15 cellular contexts compared by ENCODE assay signal in the genomic region with DNA sequence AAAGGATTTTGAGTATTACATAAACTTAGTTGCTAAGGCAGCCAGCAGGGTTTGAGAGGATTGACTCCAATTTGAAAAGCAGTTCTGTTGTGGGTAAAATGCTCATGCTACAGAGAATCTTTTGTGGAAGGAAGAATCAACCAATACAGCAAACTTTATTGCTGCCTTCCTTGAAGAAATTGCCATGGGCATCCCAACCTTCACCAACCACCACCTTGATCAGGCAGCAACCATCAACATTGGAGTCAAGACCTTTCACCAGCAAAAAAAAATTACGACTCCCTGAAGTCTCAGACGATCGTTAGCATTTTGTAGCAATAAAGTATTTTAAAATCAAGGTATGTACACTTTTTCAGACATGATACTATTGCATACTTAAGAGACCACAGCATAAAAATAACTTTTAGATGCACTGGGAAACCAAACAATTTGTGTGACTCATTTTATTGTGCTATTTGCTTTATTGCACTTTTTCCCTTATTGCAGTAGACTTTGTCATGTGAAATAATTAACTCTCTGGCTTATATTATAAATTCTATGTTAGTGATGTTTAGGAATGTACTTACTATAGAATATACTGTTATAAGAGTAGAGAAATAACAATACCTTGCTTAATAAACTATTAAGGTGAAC.
"Had no signal": no experiment of that assay in that cellular context is flagged by ENCODE, and none has a peak within 500 bp of the region (broad histone marks: within the 10 kb centered on the region; RNA-seq: fewer than 3 reads in every experiment).

No MANE protein-coding gene starts in this region.

- H3K9me3 Mint-ChIP-seq: activated CD4-positive, alpha-beta memory T cell treated with anti-CD3 and anti-CD28 coated beads for 36 hours; nephron progenitor cell had no signal

- DNase-seq: activated CD4-positive, alpha-beta memory T cell treated with anti-CD3 and anti-CD28 coated beads for 36 hours; activated gamma-delta T cell treated with Interleukin-2 at 50 U/mL for 16 hours; activated naive CD8-positive, alpha-beta T cell treated with anti-CD3 and anti-CD28 coated beads for 36 hours; activated T-cell treated with anti-CD3 and anti-CD28 coated beads, Interleukin-2, amount 50 U/mL, for 72 hours; aorta; esophagus squamous epithelium; gastrocnemius medialis; heart right ventricle; left ventricle myocardium inferior; mesendoderm; nephron progenitor cell; stomach; T-helper 9 cell had no signal

- H3K27me3 ChIP-seq: esophagus squamous epithelium, gastrocnemius medialis, heart right ventricle, stomach had no signal

- H3K9me3 ChIP-seq: esophagus squamous epithelium, gastrocnemius medialis, heart right ventricle, left ventricle myocardium inferior, stomach, thoracic aorta had no signal

- FAIRE-seq: keratinocyte had no signal

- H3K27ac Mint-ChIP-seq: activated CD4-positive, alpha-beta memory T cell treated with anti-CD3 and anti-CD28 coated beads for 36 hours; activated naive CD8-positive, alpha-beta T cell treated with anti-CD3 and anti-CD28 coated beads for 36 hours; activated T-cell treated with anti-CD3 and anti-CD28 coated beads, Interleukin-2, amount 50 U/mL, for 72 hours; nephron progenitor cell had no signal

- H3K4me3 Mint-ChIP-seq: activated CD4-positive, alpha-beta memory T cell treated with anti-CD3 and anti-CD28 coated beads for 36 hours; activated naive CD8-positive, alpha-beta T cell treated with anti-CD3 and anti-CD28 coated beads for 36 hours; activated T-cell treated with anti-CD3 and anti-CD28 coated beads, Interleukin-2, amount 50 U/mL, for 72 hours; nephron progenitor cell had no signal

- ATAC-seq: activated T-cell treated with anti-CD3 and anti-CD28 coated beads, Interleukin-2, amount 50 U/mL, for 72 hours; gastrocnemius medialis; heart right ventricle had no signal

- H3K36me3 ChIP-seq: esophagus squamous epithelium, gastrocnemius medialis, heart right ventricle, left ventricle myocardium inferior, stomach, thoracic aorta had no signal

- H3K27ac ChIP-seq: esophagus squamous epithelium, gastrocnemius medialis, heart right ventricle, left ventricle myocardium inferior, stomach, thoracic aorta had no signal

- H3K4me3 ChIP-seq: esophagus squamous epithelium, gastrocnemius medialis, heart right ventricle, left ventricle myocardium inferior, stomach, thoracic aorta had no signal

- H3K4me1 ChIP-seq: esophagus squamous epithelium, gastrocnemius medialis, left ventricle myocardium inferior had no signal

- H3K27me3 Mint-ChIP-seq: activated CD4-positive, alpha-beta memory T cell treated with anti-CD3 and anti-CD28 coated beads for 36 hours; activated naive CD8-positive, alpha-beta T cell treated with anti-CD3 and anti-CD28 coated beads for 36 hours had no signal
